ENCODE assay signal across 21 cellular contexts in the genomic region with DNA sequence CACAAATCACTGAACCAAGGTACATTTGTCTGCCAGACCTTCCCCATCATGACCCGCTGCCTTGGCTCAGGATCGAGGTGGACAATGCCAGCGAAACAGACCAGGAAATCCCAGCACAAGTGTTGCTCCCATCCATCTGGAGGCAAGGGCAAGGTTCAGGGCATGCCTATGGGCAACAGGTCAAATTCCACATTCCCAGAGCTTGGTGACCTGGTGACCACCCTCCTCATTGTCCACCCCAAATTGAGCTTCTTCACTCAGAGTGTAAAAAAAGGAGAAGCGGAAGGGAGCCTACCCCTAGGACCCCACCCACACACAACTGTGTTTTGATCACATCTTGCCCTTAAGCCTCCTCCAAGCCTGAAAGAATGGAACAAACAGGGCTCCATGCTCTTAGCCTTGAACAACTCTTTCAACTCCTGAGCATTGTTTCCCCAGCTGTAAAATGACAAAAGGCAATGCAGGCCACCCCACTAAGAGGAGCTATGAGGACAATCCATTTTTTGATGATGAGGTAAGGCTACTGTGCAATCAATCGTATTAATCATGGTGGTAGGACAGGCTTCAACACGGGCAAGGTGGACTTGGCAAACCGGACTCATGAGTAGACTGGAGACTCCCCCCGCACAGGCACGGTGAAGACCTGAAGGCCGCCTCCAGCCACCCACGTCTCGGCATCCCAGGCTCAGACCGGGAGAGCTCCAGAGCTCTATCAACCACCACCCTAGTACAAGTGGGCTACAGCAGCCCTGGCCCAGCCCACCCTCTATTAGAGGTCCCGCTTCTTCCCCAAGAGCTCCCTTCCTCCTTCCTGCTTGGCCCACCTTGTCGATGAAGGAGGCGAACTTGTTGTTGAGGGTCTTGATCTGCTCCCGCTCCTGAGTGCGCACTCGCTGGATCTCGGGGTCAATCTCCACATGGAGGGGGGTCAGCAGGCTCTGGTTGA. TPM values are rescaled to one million over a fixed set of nuclear protein-coding genes. Genes with fewer than 3 reads are reported as not detected.
A peak's percentile ranks its signal among the peaks of the same experiment; 100 is the strongest.
DNase-seq lines count a peak whose midpoint lies in the region; ATAC-seq, FAIRE-seq and TF ChIP-seq lines count a peak whose summit lies in the region.
"Had no signal": no experiment of that assay in that cellular context is flagged by ENCODE, and none has a peak within 500 bp of the region (broad histone marks: within the 10 kb centered on the region; RNA-seq: fewer than 3 reads in every experiment).

No MANE protein-coding gene starts in this region.

- no peak for TF ChIP-seq RAD21 in HepG2 (CRISPR knock-in tag; IDR thresholded peaks at IDR 0.05)

- POLR2A ChIA-PET in MCF 10A (lab: Yijun Ruan, JAX) (no interaction called here), HepG2 (lab: Yijun Ruan, JAX) (no interaction called here)

- TF ChIP-seq CTCF in mammary epithelial cell (conservative IDR thresholded peaks at IDR 0.05 in 1 of 2, IDR thresholded peaks at IDR 0.05 in 1 of 2; ENCODE audit: extremely low read depth in 1 of 2, insufficient read depth in 1 of 2, low read depth in 1 of 2, low read length in 2 of 2) (no peak), MCF 10A (IDR thresholded peaks at IDR 0.05; ENCODE audit: unreplicated experiment) (no peak), chondrocyte (IDR thresholded peaks at IDR 0.05) (no peak), neural progenitor cell (IDR thresholded peaks at IDR 0.05) (no peak), HepG2 (CRISPR knock-in tag; IDR thresholded peaks at IDR 0.05) (no peak)

- H3K4me2 ChIP-seq in mammary epithelial cell (ENCODE audit: insufficient read depth, low read depth, low read length): no peak overlapping the region
- no peak overlapping the region for H3K4me2 ChIP-seq in neural progenitor cell
- no peak overlapping the region for H3K4me2 ChIP-seq in HepG2 (ENCODE audit: low read depth, low read length)
- H3K4me2 ChIP-seq: BLaER1, PC-9 had no signal

- no peaks in the 10 kb centered on the region for H3K79me2 ChIP-seq in mammary epithelial cell (ENCODE audit: insufficient read depth, low read length)
- H3K79me2 ChIP-seq in neural progenitor cell (ENCODE audit: low read depth): no peaks in the 10 kb centered on the region
- H3K79me2 ChIP-seq in HepG2 (ENCODE audit: insufficient read depth, low read length): no peaks in the 10 kb centered on the region

- H3K36me3 ChIP-seq in mammary epithelial cell (ENCODE audit: insufficient read depth, low read length) (no peaks in the 10 kb centered on the region), neural progenitor cell (no peaks in the 10 kb centered on the region), HepG2 (replicated peaks in 1 of 2; ENCODE audit: control insufficient read depth in 1 of 2, insufficient read depth in 2 of 2, low read length in 2 of 2) (no peaks in the 10 kb centered on the region)
- H3K36me3 ChIP-seq: BLaER1 had no signal

- H3F3A ChIP-seq in neural progenitor cell (ENCODE audit: low read depth): no peaks in the 10 kb centered on the region

- H3K4me1 Mint-ChIP-seq in MCF 10A (ENCODE audit: insufficient read depth, unreplicated experiment) (peaks cover 10% of the 10 kb centered on the region), chondrocyte (ENCODE audit: low read depth) (peaks cover 30% of the 10 kb centered on the region), neural progenitor cell (peaks cover 25% of the 10 kb centered on the region)
- H3K4me1 Mint-ChIP-seq: H9 had no signal

- H3K27me3 ChIP-seq in mammary epithelial cell (ENCODE audit: insufficient read depth, low read length) (peaks cover 2% of the 10 kb centered on the region), neural progenitor cell (no peaks in the 10 kb centered on the region), HepG2 (ENCODE audit: control insufficient read depth in 1 of 2, insufficient read depth in 2 of 2, low read length in 2 of 2) (peaks cover 5 to 38% of the 10 kb centered on the region in 2 experiments)
- H3K27me3 ChIP-seq: BLaER1 had no signal

- H3K4me3 Mint-ChIP-seq in MCF 10A (ENCODE audit: unreplicated experiment) (no peak overlapping the region), chondrocyte (ENCODE audit: unreplicated experiment) (no peak overlapping the region), neural progenitor cell (peak overlapping the region; percentile 27)
- H3K4me3 Mint-ChIP-seq: H9 had no signal

- TF ChIP-seq EP300 in HepG2 (IDR thresholded peaks at IDR 0.05; ENCODE audit: low read depth in 2 of 2, low read length in 2 of 2): no peak
- TF ChIP-seq EP300 in HepG2 (CRISPR knock-in tag; IDR thresholded peaks at IDR 0.05; ENCODE audit: borderline replicate concordance): no peak

- no peaks in the 10 kb centered on the region for H3K9me3 ChIP-seq in mammary epithelial cell (replicated peaks; ENCODE audit: insufficient read depth, low read length)
- no peaks in the 10 kb centered on the region for H3K9me3 ChIP-seq in neural progenitor cell (ENCODE audit: low read depth)
- no peaks in the 10 kb centered on the region for H3K9me3 ChIP-seq in HepG2 (ENCODE audit: low read length)
- H3K9me3 ChIP-seq: BLaER1 had no signal

- no peak overlapping the region for H2AFZ ChIP-seq in mammary epithelial cell (ENCODE audit: low read depth, low read length)
- no peak overlapping the region for H2AFZ ChIP-seq in neural progenitor cell (replicated peaks)
- no peak overlapping the region for H2AFZ ChIP-seq in HepG2 (ENCODE audit: low read length)
- H2AFZ ChIP-seq: PC-9 had no signal

- H4K20me1 ChIP-seq in mammary epithelial cell (ENCODE audit: insufficient read depth, low read length) (no peaks in the 10 kb centered on the region), neural progenitor cell (ENCODE audit: low read depth) (no peaks in the 10 kb centered on the region), HepG2 (ENCODE audit: insufficient read depth, low read length) (no peaks in the 10 kb centered on the region)
- H4K20me1 ChIP-seq: BLaER1 had no signal

- H3K9ac ChIP-seq in mammary epithelial cell (ENCODE audit: insufficient read depth, low read length): no peak overlapping the region
- no peak overlapping the region for H3K9ac ChIP-seq in neural progenitor cell
- no peak overlapping the region for H3K9ac ChIP-seq in HepG2 (ENCODE audit: insufficient read depth, low read depth, low read length)
- H3K9ac ChIP-seq: BLaER1 had no signal

- H3K4me1 ChIP-seq in mammary epithelial cell (ENCODE audit: insufficient read depth, low read length): peaks cover 10% of the 10 kb centered on the region
- no peaks in the 10 kb centered on the region for H3K4me1 ChIP-seq in neural progenitor cell
- no peaks in the 10 kb centered on the region for H3K4me1 ChIP-seq in HepG2 (ENCODE audit: insufficient read depth, low read length)

- in situ Hi-C loops in mammary epithelial cell (cut with MboI; ENCODE audit: low sequenced_read_pairs in 2 of 2): no loop called here
- in situ Hi-C loops in HepG2 (cut with HindIII; ENCODE audit: extremely low pct_ligation_motif_present, low pct_unique_long_range_greater_than_20kb): no loop called here

- no peak overlapping the region for H3K27ac ChIP-seq in mammary epithelial cell (ENCODE audit: insufficient read depth, low read depth, low read length)
- H3K27ac ChIP-seq in neural progenitor cell: no peak overlapping the region
- H3K27ac ChIP-seq in HepG2 (ENCODE audit: extremely low read length, insufficient read depth, low read length): no peak overlapping the region
- H3K27ac ChIP-seq: BLaER1, HL-60, PC-9 had no signal

- H3K36me3 Mint-ChIP-seq in MCF 10A (ENCODE audit: insufficient read depth, unreplicated experiment) (no peaks in the 10 kb centered on the region), chondrocyte (ENCODE audit: low read depth) (no peaks in the 10 kb centered on the region), neural progenitor cell (no peaks in the 10 kb centered on the region)

- 81% methylated on average over 11 of the region's 20 CpGs for WGBS in mammary epithelial cell (ENCODE audit: low coverage, missing lambda C conversion rate)
- WGBS in HepG2 (ENCODE audit: low lambda C conversion rate): 49% methylated on average over 12 of the region's 20 CpGs

- ATAC-seq in HG02610 (IDR thresholded peaks at IDR 0.05; ENCODE audit: unreplicated experiment) (no peak), HepG2 (no peak)

- H3K4me3 ChIP-seq in mammary epithelial cell (replicated peaks in 1 of 3; ENCODE audit: insufficient read depth in 1 of 3, low read depth in 2 of 3, low read length in 3 of 3): no peak overlapping the region
- no peak overlapping the region for H3K4me3 ChIP-seq in neural progenitor cell
- no peak overlapping the region for H3K4me3 ChIP-seq in HepG2 (replicated peaks in 1 of 3; ENCODE audit: insufficient read depth in 1 of 3, low read depth in 2 of 3, low read length in 3 of 3)
- H3K4me3 ChIP-seq: BLaER1, PC-9 had no signal

- peaks cover 26% of the 10 kb centered on the region for H3K27me3 Mint-ChIP-seq in MCF 10A (ENCODE audit: insufficient read depth, unreplicated experiment)
- no peaks in the 10 kb centered on the region for H3K27me3 Mint-ChIP-seq in chondrocyte (ENCODE audit: low read depth)
- peaks cover 12% of the 10 kb centered on the region for H3K27me3 Mint-ChIP-seq in neural progenitor cell (ENCODE audit: insufficient read depth, low read depth)

- no peak for FAIRE-seq in HepG2 (lab: Jason Lieb, UNC)
- FAIRE-seq: A204.1, G401.6 had no signal

- no peaks in the 10 kb centered on the region for H3K9me3 Mint-ChIP-seq in MCF 10A (ENCODE audit: unreplicated experiment)
- no peaks in the 10 kb centered on the region for H3K9me3 Mint-ChIP-seq in chondrocyte (ENCODE audit: low read depth)
- no peaks in the 10 kb centered on the region for H3K9me3 Mint-ChIP-seq in neural progenitor cell
- H3K9me3 Mint-ChIP-seq: H9 had no signal

- H3K27ac Mint-ChIP-seq in MCF 10A (ENCODE audit: low read depth, unreplicated experiment): no peak overlapping the region
- H3K27ac Mint-ChIP-seq in chondrocyte (ENCODE audit: unreplicated experiment): no peak overlapping the region
- H3K27ac Mint-ChIP-seq in neural progenitor cell: peak overlapping the region; percentile 7
- H3K27ac Mint-ChIP-seq: H9 had no signal

- CTCF ChIA-PET in mammary epithelial cell (lab: Charles Lee; ENCODE audit: low non-redundant PET): no interaction called here
- CTCF ChIA-PET in MCF 10A (lab: Yijun Ruan, JAX): interaction anchor here (0.6 kb wide), 1 partner anchor 431 kb away, joined by 3 read pairs; no protein-coding TSS in a partner anchor
- CTCF ChIA-PET in HepG2 (lab: Yijun Ruan, JAX; ENCODE audit: low intra/inter-chr PET ratio, low total read pairs): no interaction called here

- intact Hi-C loops in mammary epithelial cell (cut with micrococcal nuclease): no loop called here
- intact Hi-C loops in MCF 10A (cut with micrococcal nuclease): no loop called here
- intact Hi-C loops in head of caudate nucleus (cut with DNase I): no loop called here
- intact Hi-C loops in HepG2 (cut with micrococcal nuclease; ENCODE audit: unreplicated experiment): no loop called here

- dilution Hi-C loops in mammary epithelial cell (cut with HindIII; ENCODE audit: low sequenced_read_pairs): no loop called here

- BruUV-seq in mammary epithelial cell (replicated peaks; lab: Mats Ljungman, UMichigan) (no TSS peak), MCF 10A (replicated peaks; lab: Mats Ljungman, UMichigan) (no TSS peak), HepG2 (replicated peaks; lab: Mats Ljungman, UMichigan) (no TSS peak)

- TF ChIP-seq POLR2A in HepG2 (IDR thresholded peaks at IDR 0.05; ENCODE audit: insufficient read depth in 1 of 2, low read depth in 2 of 2, low read length in 2 of 2): no peak

- DNase-seq in mammary epithelial cell: peak; percentile 20
- DNase-seq in MCF 10A (ENCODE audit: unreplicated experiment): no peak
- DNase-seq in chondrocyte (ENCODE audit: low spot score): peak; percentile 32
- no peak for DNase-seq in neural progenitor cell (ENCODE audit: low spot score)
- DNase-seq in head of caudate nucleus: no peak
- DNase-seq in SKM-1 treated with dmso at 0.1 percent for 144 hours (lab: John Stamatoyannopoulos, UW; ENCODE audit: unreplicated experiment): no peak
- DNase-seq in HepG2 (ENCODE audit: low spot score): no peak
- DNase-seq: DND-41, H9, KG1, NCI-H1436, NCI-H2029, NCI-H2171, NCI-H446 treated with DMSO at 0.1 percent for 48 hours, NCI-H774, PC-9 had no signal

RNA-seq across cellular contexts. Expression of gene KRT79, which starts 0.9 kb away (rescaled TPM):
- total RNA-seq in mammary epithelial cell (not detected), MCF 10A (2022) (not detected in 2 replicates), chondrocyte (0.10 to 0.31 TPM (median 0.19 TPM) in 3 replicates), neural progenitor cell (ENCODE audit: low replicate concordance) (not detected in 2 replicates), HepG2 (2016; rRNA removed; fragmentation: Illumina TruSeq; extraction: Trizol) (not detected in 2 replicates)
- polyA plus RNA-seq in mammary epithelial cell (not detected), HepG2 (2011; rRNA removed) (0.09 TPM in 1 of 2 replicates, not detected in the other)
- polyA minus RNA-seq in mammary epithelial cell: not detected
- not detected in 2 replicates for total RNA-seq in HepG2 (2016; cell fraction: cytosol; rRNA removed; fragmentation: Illumina TruSeq; extraction: Trizol; ENCODE audit: low read depth)
- not detected in 2 replicates for total RNA-seq in HepG2 (2016; cell fraction: insoluble cytoplasmic fraction; rRNA removed; fragmentation: Illumina TruSeq; extraction: Trizol)
- total RNA-seq in HepG2 (2016; cell fraction: membrane; rRNA removed; fragmentation: Illumina TruSeq; extraction: Trizol): not detected in 2 replicates
- total RNA-seq in HepG2 (2016; cell fraction: nucleus; rRNA removed; fragmentation: Illumina TruSeq; extraction: Trizol): not detected in 2 replicates
- not detected in 2 replicates for polyA plus RNA-seq in HepG2 (2011; cell fraction: cytosol; rRNA removed)
- not detected in 2 replicates for polyA plus RNA-seq in HepG2 (2011; cell fraction: nucleus; rRNA removed)
- polyA plus RNA-seq in HepG2 (2012): not detected in 2 replicates
- polyA plus RNA-seq in HepG2 (2016; cell fraction: cytosol; fragmentation: Illumina TruSeq; extraction: Trizol; ENCODE audit: low read depth): not detected in 2 replicates
- not detected in 2 replicates for polyA plus RNA-seq in HepG2 (2016; cell fraction: insoluble cytoplasmic fraction; fragmentation: Illumina TruSeq; extraction: Trizol; ENCODE audit: low read depth)
- polyA plus RNA-seq in HepG2 (2016; cell fraction: membrane; fragmentation: Illumina TruSeq; extraction: Trizol; ENCODE audit: low read depth): not detected in 2 replicates
- not detected in 2 replicates for polyA plus RNA-seq in HepG2 (2016; cell fraction: nucleus; fragmentation: Illumina TruSeq; extraction: Trizol; ENCODE audit: insufficient read depth, low read depth)
- not detected in 2 replicates for polyA minus RNA-seq in HepG2 (2011; rRNA and poly(A)+ RNA removed; ENCODE audit: low replicate concordance)
- polyA minus RNA-seq in HepG2 (2011; cell fraction: cytosol; rRNA and poly(A)+ RNA removed): not detected in 2 replicates
- not detected in 2 replicates for polyA minus RNA-seq in HepG2 (2011; cell fraction: nucleus; rRNA and poly(A)+ RNA removed)
- total RNA-seq: H9 had no signal

RNA-seq across cellular contexts. Expression of gene KRT78, which starts 15.6 kb away (rescaled TPM):
- total RNA-seq in mammary epithelial cell: not detected
- not detected for polyA plus RNA-seq in mammary epithelial cell
- not detected for polyA minus RNA-seq in mammary epithelial cell
- total RNA-seq in MCF 10A (2022): not detected in 2 replicates
- total RNA-seq in chondrocyte: not detected in 3 replicates
- not detected in 2 replicates for total RNA-seq in neural progenitor cell (ENCODE audit: low replicate concordance)
- not detected in 2 replicates for total RNA-seq in HepG2 (2016; rRNA removed; fragmentation: Illumina TruSeq; extraction: Trizol)
- not detected in 2 replicates for total RNA-seq in HepG2 (2016; cell fraction: cytosol; rRNA removed; fragmentation: Illumina TruSeq; extraction: Trizol; ENCODE audit: low read depth)
- total RNA-seq in HepG2 (2016; cell fraction: insoluble cytoplasmic fraction; rRNA removed; fragmentation: Illumina TruSeq; extraction: Trizol): not detected in 2 replicates
- not detected in 2 replicates for total RNA-seq in HepG2 (2016; cell fraction: membrane; rRNA removed; fragmentation: Illumina TruSeq; extraction: Trizol)
- not detected in 2 replicates for total RNA-seq in HepG2 (2016; cell fraction: nucleus; rRNA removed; fragmentation: Illumina TruSeq; extraction: Trizol)
- not detected in 2 replicates for polyA plus RNA-seq in HepG2 (2011; rRNA removed)
- polyA plus RNA-seq in HepG2 (2011; cell fraction: cytosol; rRNA removed): not detected in 2 replicates
- not detected in 2 replicates for polyA plus RNA-seq in HepG2 (2011; cell fraction: nucleus; rRNA removed)
- not detected in 2 replicates for polyA plus RNA-seq in HepG2 (2012)
- not detected in 2 replicates for polyA plus RNA-seq in HepG2 (2016; cell fraction: cytosol; fragmentation: Illumina TruSeq; extraction: Trizol; ENCODE audit: low read depth)
- polyA plus RNA-seq in HepG2 (2016; cell fraction: insoluble cytoplasmic fraction; fragmentation: Illumina TruSeq; extraction: Trizol; ENCODE audit: low read depth): not detected in 2 replicates
- polyA plus RNA-seq in HepG2 (2016; cell fraction: membrane; fragmentation: Illumina TruSeq; extraction: Trizol; ENCODE audit: low read depth): not detected in 2 replicates
- not detected in 2 replicates for polyA plus RNA-seq in HepG2 (2016; cell fraction: nucleus; fragmentation: Illumina TruSeq; extraction: Trizol; ENCODE audit: insufficient read depth, low read depth)
- 0.05 TPM in 1 of 2 replicates, not detected in the other for polyA minus RNA-seq in HepG2 (2011; rRNA and poly(A)+ RNA removed; ENCODE audit: low replicate concordance)
- polyA minus RNA-seq in HepG2 (2011; cell fraction: cytosol; rRNA and poly(A)+ RNA removed): not detected in 2 replicates
- polyA minus RNA-seq in HepG2 (2011; cell fraction: nucleus; rRNA and poly(A)+ RNA removed): not detected in 2 replicates
- total RNA-seq: H9 had no signal

RNA-seq across cellular contexts. Expression of gene KRT4, which starts 19.3 kb away (rescaled TPM):
- total RNA-seq in mammary epithelial cell (not detected), MCF 10A (2022) (not detected in 2 replicates), chondrocyte (0.41 to 0.90 TPM in 2 of 3 replicates, not detected in the other), neural progenitor cell (ENCODE audit: low replicate concordance) (not detected in 2 replicates), HepG2 (2016; rRNA removed; fragmentation: Illumina TruSeq; extraction: Trizol) (not detected in 2 replicates)
- polyA plus RNA-seq in mammary epithelial cell (not detected), HepG2 (2011; rRNA removed) (not detected in 2 replicates)
- polyA minus RNA-seq in mammary epithelial cell: not detected
- not detected in 2 replicates for total RNA-seq in HepG2 (2016; cell fraction: cytosol; rRNA removed; fragmentation: Illumina TruSeq; extraction: Trizol; ENCODE audit: low read depth)
- total RNA-seq in HepG2 (2016; cell fraction: insoluble cytoplasmic fraction; rRNA removed; fragmentation: Illumina TruSeq; extraction: Trizol): not detected in 2 replicates
- total RNA-seq in HepG2 (2016; cell fraction: membrane; rRNA removed; fragmentation: Illumina TruSeq; extraction: Trizol): not detected in 2 replicates
- total RNA-seq in HepG2 (2016; cell fraction: nucleus; rRNA removed; fragmentation: Illumina TruSeq; extraction: Trizol): not detected in 2 replicates
- polyA plus RNA-seq in HepG2 (2011; cell fraction: cytosol; rRNA removed): not detected in 2 replicates
- polyA plus RNA-seq in HepG2 (2011; cell fraction: nucleus; rRNA removed): not detected in 2 replicates
- polyA plus RNA-seq in HepG2 (2012): not detected in 2 replicates
- not detected in 2 replicates for polyA plus RNA-seq in HepG2 (2016; cell fraction: cytosol; fragmentation: Illumina TruSeq; extraction: Trizol; ENCODE audit: low read depth)
- not detected in 2 replicates for polyA plus RNA-seq in HepG2 (2016; cell fraction: insoluble cytoplasmic fraction; fragmentation: Illumina TruSeq; extraction: Trizol; ENCODE audit: low read depth)
- not detected in 2 replicates for polyA plus RNA-seq in HepG2 (2016; cell fraction: membrane; fragmentation: Illumina TruSeq; extraction: Trizol; ENCODE audit: low read depth)
- not detected in 2 replicates for polyA plus RNA-seq in HepG2 (2016; cell fraction: nucleus; fragmentation: Illumina TruSeq; extraction: Trizol; ENCODE audit: insufficient read depth, low read depth)
- not detected in 2 replicates for polyA minus RNA-seq in HepG2 (2011; rRNA and poly(A)+ RNA removed; ENCODE audit: low replicate concordance)
- not detected in 2 replicates for polyA minus RNA-seq in HepG2 (2011; cell fraction: cytosol; rRNA and poly(A)+ RNA removed)
- not detected in 2 replicates for polyA minus RNA-seq in HepG2 (2011; cell fraction: nucleus; rRNA and poly(A)+ RNA removed)
- total RNA-seq: H9 had no signal

RNA-seq across cellular contexts. Expression of gene KRT3, which starts 37.3 kb away (rescaled TPM):
- total RNA-seq in mammary epithelial cell (not detected), MCF 10A (2022) (not detected in 2 replicates), chondrocyte (not detected in 3 replicates), neural progenitor cell (ENCODE audit: low replicate concordance) (not detected in 2 replicates), HepG2 (2016; rRNA removed; fragmentation: Illumina TruSeq; extraction: Trizol) (not detected in 2 replicates)
- polyA plus RNA-seq in mammary epithelial cell (0.02 TPM), HepG2 (2011; rRNA removed) (not detected in 2 replicates)
- not detected for polyA minus RNA-seq in mammary epithelial cell
- not detected in 2 replicates for total RNA-seq in HepG2 (2016; cell fraction: cytosol; rRNA removed; fragmentation: Illumina TruSeq; extraction: Trizol; ENCODE audit: low read depth)
- not detected in 2 replicates for total RNA-seq in HepG2 (2016; cell fraction: insoluble cytoplasmic fraction; rRNA removed; fragmentation: Illumina TruSeq; extraction: Trizol)
- not detected in 2 replicates for total RNA-seq in HepG2 (2016; cell fraction: membrane; rRNA removed; fragmentation: Illumina TruSeq; extraction: Trizol)
- total RNA-seq in HepG2 (2016; cell fraction: nucleus; rRNA removed; fragmentation: Illumina TruSeq; extraction: Trizol): not detected in 2 replicates
- not detected in 2 replicates for polyA plus RNA-seq in HepG2 (2011; cell fraction: cytosol; rRNA removed)
- not detected in 2 replicates for polyA plus RNA-seq in HepG2 (2011; cell fraction: nucleus; rRNA removed)
- polyA plus RNA-seq in HepG2 (2012): not detected in 2 replicates
- polyA plus RNA-seq in HepG2 (2016; cell fraction: cytosol; fragmentation: Illumina TruSeq; extraction: Trizol; ENCODE audit: low read depth): not detected in 2 replicates
- polyA plus RNA-seq in HepG2 (2016; cell fraction: insoluble cytoplasmic fraction; fragmentation: Illumina TruSeq; extraction: Trizol; ENCODE audit: low read depth): not detected in 2 replicates
- not detected in 2 replicates for polyA plus RNA-seq in HepG2 (2016; cell fraction: membrane; fragmentation: Illumina TruSeq; extraction: Trizol; ENCODE audit: low read depth)
- not detected in 2 replicates for polyA plus RNA-seq in HepG2 (2016; cell fraction: nucleus; fragmentation: Illumina TruSeq; extraction: Trizol; ENCODE audit: insufficient read depth, low read depth)
- polyA minus RNA-seq in HepG2 (2011; rRNA and poly(A)+ RNA removed; ENCODE audit: low replicate concordance): not detected in 2 replicates
- not detected in 2 replicates for polyA minus RNA-seq in HepG2 (2011; cell fraction: cytosol; rRNA and poly(A)+ RNA removed)
- polyA minus RNA-seq in HepG2 (2011; cell fraction: nucleus; rRNA and poly(A)+ RNA removed): not detected in 2 replicates
- total RNA-seq: H9 had no signal

RNA-seq across cellular contexts. Expression of gene KRT76, which starts 56.1 kb away (rescaled TPM):
- total RNA-seq in mammary epithelial cell: not detected
- not detected for polyA plus RNA-seq in mammary epithelial cell
- polyA minus RNA-seq in mammary epithelial cell: not detected
- not detected in 2 replicates for total RNA-seq in MCF 10A (2022)
- not detected in 3 replicates for total RNA-seq in chondrocyte
- total RNA-seq in neural progenitor cell (ENCODE audit: low replicate concordance): not detected in 2 replicates
- not detected in 2 replicates for total RNA-seq in HepG2 (2016; rRNA removed; fragmentation: Illumina TruSeq; extraction: Trizol)
- not detected in 2 replicates for total RNA-seq in HepG2 (2016; cell fraction: cytosol; rRNA removed; fragmentation: Illumina TruSeq; extraction: Trizol; ENCODE audit: low read depth)
- not detected in 2 replicates for total RNA-seq in HepG2 (2016; cell fraction: insoluble cytoplasmic fraction; rRNA removed; fragmentation: Illumina TruSeq; extraction: Trizol)
- total RNA-seq in HepG2 (2016; cell fraction: membrane; rRNA removed; fragmentation: Illumina TruSeq; extraction: Trizol): not detected in 2 replicates
- not detected in 2 replicates for total RNA-seq in HepG2 (2016; cell fraction: nucleus; rRNA removed; fragmentation: Illumina TruSeq; extraction: Trizol)
- not detected in 2 replicates for polyA plus RNA-seq in HepG2 (2011; rRNA removed)
- polyA plus RNA-seq in HepG2 (2011; cell fraction: cytosol; rRNA removed): not detected in 2 replicates
- polyA plus RNA-seq in HepG2 (2011; cell fraction: nucleus; rRNA removed): not detected in 2 replicates
- not detected in 2 replicates for polyA plus RNA-seq in HepG2 (2012)
- polyA plus RNA-seq in HepG2 (2016; cell fraction: cytosol; fragmentation: Illumina TruSeq; extraction: Trizol; ENCODE audit: low read depth): not detected in 2 replicates
- polyA plus RNA-seq in HepG2 (2016; cell fraction: insoluble cytoplasmic fraction; fragmentation: Illumina TruSeq; extraction: Trizol; ENCODE audit: low read depth): not detected in 2 replicates
- not detected in 2 replicates for polyA plus RNA-seq in HepG2 (2016; cell fraction: membrane; fragmentation: Illumina TruSeq; extraction: Trizol; ENCODE audit: low read depth)
- not detected in 2 replicates for polyA plus RNA-seq in HepG2 (2016; cell fraction: nucleus; fragmentation: Illumina TruSeq; extraction: Trizol; ENCODE audit: insufficient read depth, low read depth)
- polyA minus RNA-seq in HepG2 (2011; rRNA and poly(A)+ RNA removed; ENCODE audit: low replicate concordance): not detected in 2 replicates
- polyA minus RNA-seq in HepG2 (2011; cell fraction: cytosol; rRNA and poly(A)+ RNA removed): not detected in 2 replicates
- not detected in 2 replicates for polyA minus RNA-seq in HepG2 (2011; cell fraction: nucleus; rRNA and poly(A)+ RNA removed)
- total RNA-seq: H9, PC-9 had no signal

Comparison
In these comparisons a context has a peak if more than half of its experiments do, and no peak if none do; other contexts are left out.
1. DNase-seq: peak in mammary epithelial cell (single experiment) and chondrocyte (single experiment); none in MCF 10A (single experiment), neural progenitor cell (single experiment), head of caudate nucleus (0 of 42), SKM-1 treated with dmso at 0.1 percent for 144 hours (single experiment) and HepG2 (single experiment).